9 cellular contexts compared by ENCODE assay signal in the genomic region with DNA sequence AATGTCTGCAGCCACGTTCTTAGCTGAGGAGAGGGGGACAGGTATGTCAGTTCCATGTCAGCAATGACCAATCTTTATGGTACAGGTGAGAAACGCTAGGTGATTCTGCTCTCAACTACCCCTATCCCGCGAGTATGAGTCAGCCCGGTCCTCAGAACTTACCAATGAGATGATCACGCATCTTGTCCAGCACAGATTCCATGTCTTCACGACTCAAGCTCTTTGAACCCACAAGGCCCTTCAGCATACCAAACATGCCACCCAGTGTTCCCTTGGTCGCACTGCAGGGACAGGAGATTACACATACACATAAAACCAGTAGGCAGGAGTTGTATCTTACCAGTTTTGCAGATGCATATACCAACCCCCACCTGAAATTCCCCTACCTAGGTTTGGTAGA. TPM values are rescaled to one million over a fixed set of nuclear protein-coding genes. Genes with fewer than 3 reads are reported as not detected.
A peak's percentile ranks its signal among the peaks of the same experiment; 100 is the strongest.
DNase-seq lines count a peak whose midpoint lies in the region; ATAC-seq and FAIRE-seq lines count a peak whose summit lies in the region.
"Had no signal": no experiment of that assay in that cellular context is flagged by ENCODE, and none has a peak within 500 bp of the region (broad histone marks: within the 10 kb centered on the region; RNA-seq: fewer than 3 reads in every experiment).

No MANE protein-coding gene starts in this region.

- FAIRE-seq in frontal cortex (lab: Jason Lieb, UNC) = no peak

- DNase-seq in activated naive CD4-positive, alpha-beta T cell treated with anti-CD3 and anti-CD28 coated beads, Interleukin-2, amount 50 U/mL, for 72 hours (ENCODE audit: low spot score in 2 of 2) = no peak
- DNase-seq in activated naive CD4-positive, alpha-beta T cell treated with anti-CD3 and anti-CD28 coated beads, Interleukin-2, amount 10 ng/mL, durations not matched to agents 7 days and 5 days = no peak
- no peak for DNase-seq in central memory CD8-positive, alpha-beta T cell (ENCODE audit: low spot score in 2 of 2)
- no peak for DNase-seq in stimulated activated effector memory CD8-positive, alpha-beta T cell treated with anti-CD3 and anti-CD28 coated beads, Interleukin-12 subunit alpha, Interleukin-12 subunit beta, amount 100 ng/mL, for 72 hours (ENCODE audit: low spot score in 2 of 2)
- DNase-seq in frontal cortex (ENCODE audit: low spot score in 2 of 2) (no peak), NCI-H2029 treated with DMSO at 0.1 percent for 48 hours (lab: John Stamatoyannopoulos, UW) (no peak)
- DNase-seq: cortex of kidney, occipital lobe had no signal

- peaks cover 45 to 52% of the 10 kb centered on the region in 2 donors for H3K36me3 Mint-ChIP-seq in activated naive CD4-positive, alpha-beta T cell treated with anti-CD3 and anti-CD28 coated beads, Interleukin-2, amount 50 U/mL, for 72 hours
- H3K36me3 Mint-ChIP-seq in activated naive CD4-positive, alpha-beta T cell treated with anti-CD3 and anti-CD28 coated beads, Interleukin-2, amount 10 ng/mL, durations not matched to agents 7 days and 5 days = peaks cover 57% of the 10 kb centered on the region
- H3K36me3 Mint-ChIP-seq in central memory CD8-positive, alpha-beta T cell (ENCODE audit: insufficient read depth) = peaks cover 52% of the 10 kb centered on the region
- peaks cover 87% of the 10 kb centered on the region for H3K36me3 Mint-ChIP-seq in stimulated activated effector memory CD8-positive, alpha-beta T cell treated with anti-CD3 and anti-CD28 coated beads, Interleukin-12 subunit alpha, Interleukin-12 subunit beta, amount 100 ng/mL, for 72 hours

- H3K27ac Mint-ChIP-seq in activated naive CD4-positive, alpha-beta T cell treated with anti-CD3 and anti-CD28 coated beads, Interleukin-2, amount 50 U/mL, for 72 hours = peak overlapping the region; percentile 94 to 99
- H3K27ac Mint-ChIP-seq in activated naive CD4-positive, alpha-beta T cell treated with anti-CD3 and anti-CD28 coated beads, Interleukin-2, amount 10 ng/mL, durations not matched to agents 7 days and 5 days = no peak overlapping the region
- peak overlapping the region; percentile 52 for H3K27ac Mint-ChIP-seq in central memory CD8-positive, alpha-beta T cell (ENCODE audit: low read depth)
- H3K27ac Mint-ChIP-seq in stimulated activated effector memory CD8-positive, alpha-beta T cell treated with anti-CD3 and anti-CD28 coated beads, Interleukin-12 subunit alpha, Interleukin-12 subunit beta, amount 100 ng/mL, for 72 hours = peak overlapping the region; percentile 45

- no peaks in the 10 kb centered on the region for H3K9me3 Mint-ChIP-seq in activated naive CD4-positive, alpha-beta T cell treated with anti-CD3 and anti-CD28 coated beads, Interleukin-2, amount 50 U/mL, for 72 hours
- H3K9me3 Mint-ChIP-seq in activated naive CD4-positive, alpha-beta T cell treated with anti-CD3 and anti-CD28 coated beads, Interleukin-2, amount 10 ng/mL, durations not matched to agents 7 days and 5 days = no peaks in the 10 kb centered on the region
- H3K9me3 Mint-ChIP-seq in central memory CD8-positive, alpha-beta T cell = no peaks in the 10 kb centered on the region
- no peaks in the 10 kb centered on the region for H3K9me3 Mint-ChIP-seq in stimulated activated effector memory CD8-positive, alpha-beta T cell treated with anti-CD3 and anti-CD28 coated beads, Interleukin-12 subunit alpha, Interleukin-12 subunit beta, amount 100 ng/mL, for 72 hours
- H3K9me3 Mint-ChIP-seq: T-helper 2 cell treated with Interferon-gamma antibody and Interleukin-4, amounts not matched to agents 5 μg/mL and 100 μg/mL, for 36 hours had no signal

- no peak for ATAC-seq in activated naive CD4-positive, alpha-beta T cell treated with anti-CD3 and anti-CD28 coated beads, Interleukin-2, amount 50 U/mL, for 72 hours
- no peak for ATAC-seq in central memory CD8-positive, alpha-beta T cell (replicated peaks; ENCODE audit: extremely low read depth, poor library complexity, severe bottlenecking)
- ATAC-seq in stimulated activated effector memory CD8-positive, alpha-beta T cell treated with anti-CD3 and anti-CD28 coated beads, Interleukin-12 subunit alpha, Interleukin-12 subunit beta, amount 100 ng/mL, for 72 hours = no peak

- H3K27me3 Mint-ChIP-seq in activated naive CD4-positive, alpha-beta T cell treated with anti-CD3 and anti-CD28 coated beads, Interleukin-2, amount 10 ng/mL, durations not matched to agents 7 days and 5 days = no peaks in the 10 kb centered on the region
- H3K27me3 Mint-ChIP-seq in central memory CD8-positive, alpha-beta T cell = no peaks in the 10 kb centered on the region

- H3K4me1 Mint-ChIP-seq in activated naive CD4-positive, alpha-beta T cell treated with anti-CD3 and anti-CD28 coated beads, Interleukin-2, amount 10 ng/mL, durations not matched to agents 7 days and 5 days = peaks cover 38% of the 10 kb centered on the region
- H3K4me1 Mint-ChIP-seq in central memory CD8-positive, alpha-beta T cell = peaks cover 32% of the 10 kb centered on the region
- peaks cover 41% of the 10 kb centered on the region for H3K4me1 Mint-ChIP-seq in stimulated activated effector memory CD8-positive, alpha-beta T cell treated with anti-CD3 and anti-CD28 coated beads, Interleukin-12 subunit alpha, Interleukin-12 subunit beta, amount 100 ng/mL, for 72 hours

- CTCF ChIA-PET in activated naive CD4-positive, alpha-beta T cell treated with anti-CD3 and anti-CD28 coated beads, Interleukin-2, amount 10 ng/mL, durations not matched to agents 7 days and 5 days (lab: Charles Lee) = no interaction called here

- no peak overlapping the region for H3K4me3 Mint-ChIP-seq in activated naive CD4-positive, alpha-beta T cell treated with anti-CD3 and anti-CD28 coated beads, Interleukin-2, amount 10 ng/mL, durations not matched to agents 7 days and 5 days
- H3K4me3 Mint-ChIP-seq in central memory CD8-positive, alpha-beta T cell = no peak overlapping the region
- no peak overlapping the region for H3K4me3 Mint-ChIP-seq in stimulated activated effector memory CD8-positive, alpha-beta T cell treated with anti-CD3 and anti-CD28 coated beads, Interleukin-12 subunit alpha, Interleukin-12 subunit beta, amount 100 ng/mL, for 72 hours
- H3K4me3 Mint-ChIP-seq: T-helper 2 cell treated with Interferon-gamma antibody and Interleukin-4, amounts not matched to agents 5 μg/mL and 100 μg/mL, for 36 hours had no signal

RNA-seq across cellular contexts. Expression of gene SRPRA, which starts 2.9 kb away (rescaled TPM):
- total RNA-seq in activated naive CD4-positive, alpha-beta T cell treated with anti-CD3 and anti-CD28 coated beads, Interleukin-2, amount 50 U/mL, for 72 hours = 100 to 1,000 TPM; 106 to 159 TPM
- 6.9 TPM for total RNA-seq in frontal cortex

RNA-seq across cellular contexts. Expression of gene FOXRED1, which starts 3.2 kb away (rescaled TPM):
- total RNA-seq in activated naive CD4-positive, alpha-beta T cell treated with anti-CD3 and anti-CD28 coated beads, Interleukin-2, amount 50 U/mL, for 72 hours = 10 to 100 TPM; 57.7 to 61.1 TPM
- 18.3 TPM for total RNA-seq in frontal cortex

RNA-seq across cellular contexts. Expression of gene TIRAP, which starts 17.1 kb away (rescaled TPM):
- total RNA-seq in activated naive CD4-positive, alpha-beta T cell treated with anti-CD3 and anti-CD28 coated beads, Interleukin-2, amount 50 U/mL, for 72 hours = 1 to 10 TPM; 2.8 to 7.4 TPM
- total RNA-seq in frontal cortex = 2.0 TPM

RNA-seq across cellular contexts. Expression of gene DCPS, which starts 38.1 kb away (rescaled TPM):
- total RNA-seq in activated naive CD4-positive, alpha-beta T cell treated with anti-CD3 and anti-CD28 coated beads, Interleukin-2, amount 50 U/mL, for 72 hours = 10 to 100 TPM; 28.1 to 40.2 TPM
- 2.9 TPM for total RNA-seq in frontal cortex

RNA-seq across cellular contexts. Expression of gene FAM118B, which starts 54.2 kb away (rescaled TPM):
- total RNA-seq in activated naive CD4-positive, alpha-beta T cell treated with anti-CD3 and anti-CD28 coated beads, Interleukin-2, amount 50 U/mL, for 72 hours = 10 to 100 TPM in 1 of 2 donors, 1 to 10 TPM in 1; 6.1 to 15.6 TPM
- 20.0 TPM for total RNA-seq in frontal cortex

Comparison
In these comparisons a context has a peak if more than half of its experiments do, and no peak if none do; other contexts are left out.
1. RNA of gene SRPRA, which starts 2.9 kb away (total RNA-seq): 106 to 159 TPM in activated naive CD4-positive, alpha-beta T cell treated with anti-CD3 and anti-CD28 coated beads, Interleukin-2, amount 50 U/mL, for 72 hours; 6.9 TPM in frontal cortex (single experiment); every median in the first group is over 10 times any median in the second.